Comparison of ENCODE assay signal across 13 cellular contexts in the genomic region with DNA sequence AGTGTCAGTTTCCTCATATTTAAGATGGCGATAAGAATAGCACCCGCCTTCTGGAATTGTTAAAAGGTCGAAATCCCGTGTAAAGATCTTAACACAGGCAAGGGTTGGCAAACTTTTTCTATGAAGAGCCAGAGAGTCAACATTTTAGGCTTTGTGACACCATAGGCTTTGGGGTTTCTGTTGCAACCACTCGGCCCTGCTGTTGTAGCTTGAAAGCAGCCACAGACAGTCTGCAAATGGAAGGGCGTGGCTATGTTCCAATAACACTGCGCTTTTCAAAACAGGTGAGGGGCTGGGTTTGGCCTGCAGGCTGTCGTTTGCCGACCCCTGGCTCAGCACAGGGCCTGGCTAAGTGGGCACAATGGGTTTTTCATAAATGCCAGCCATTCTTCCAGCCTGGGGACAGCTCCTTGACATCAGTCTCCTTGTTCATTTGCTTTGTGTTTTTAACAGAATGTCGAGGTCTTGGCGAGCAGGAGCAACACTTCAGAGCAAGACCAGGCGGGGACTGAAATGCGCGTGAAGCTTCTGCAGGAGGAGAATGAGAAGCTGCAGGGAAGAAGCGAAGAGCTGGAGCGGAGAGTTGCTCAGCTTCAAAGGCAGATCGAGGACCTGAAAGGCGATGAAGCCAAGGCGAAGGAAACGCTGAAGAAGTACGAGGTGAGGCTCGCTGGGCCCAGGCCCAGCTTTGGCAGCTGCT.
DNase-seq lines count a peak whose midpoint lies in the region; ATAC-seq and TF ChIP-seq lines count a peak whose summit lies in the region.
"Had no signal": no experiment of that assay in that cellular context is flagged by ENCODE, and none has a peak within 500 bp of the region (broad histone marks: within the 10 kb centered on the region; RNA-seq: fewer than 3 reads in every experiment).

No MANE protein-coding gene starts in this region.

- no peak overlapping the region for H3K14ac ChIP-seq in trophoblast cell (ENCODE audit: low read length)

- CTCF ChIA-PET in activated CD4-positive, alpha-beta T cell treated with anti-CD3 and anti-CD28 coated beads, Interleukin-2, amount 10 ng/mL, durations not matched to agents 7 days and 5 days (lab: Charles Lee): no interaction called here

- WGBS in trophoblast cell (ENCODE audit: extremely low coverage, insufficient coverage, insufficient read length): no CpG with 5 or more reads among the region's 22 CpGs

- H4K12ac ChIP-seq in trophoblast cell (ENCODE audit: low read depth, low read length): no peak overlapping the region

- no peaks in the 10 kb centered on the region for H3K79me1 ChIP-seq in trophoblast cell (ENCODE audit: low read length)

- H3K9me3 Mint-ChIP-seq in activated CD4-positive, alpha-beta T cell treated with anti-CD3 and anti-CD28 coated beads, Interleukin-2, amount 10 ng/mL, durations not matched to agents 7 days and 5 days: no peaks in the 10 kb centered on the region
- H3K9me3 Mint-ChIP-seq: CD4-positive, alpha-beta memory T cell had no signal

- H4K91ac ChIP-seq in trophoblast cell (ENCODE audit: low read depth, low read length): no peak overlapping the region

- H3K9ac ChIP-seq in trophoblast cell (ENCODE audit: low read length): no peak overlapping the region

- no peak overlapping the region for H3K27ac ChIP-seq in lower lobe of right lung
- no peak overlapping the region for H3K27ac ChIP-seq in trophoblast cell (ENCODE audit: low read depth, low read length)
- H3K27ac ChIP-seq: SK-N-MC had no signal

- H4K8ac ChIP-seq in trophoblast cell (ENCODE audit: low read depth, low read length): no peak overlapping the region

- no peak overlapping the region for H3K4me3 ChIP-seq in Jurkat, Clone E6-1 (ENCODE audit: low read length)
- no peak overlapping the region for H3K4me3 ChIP-seq in lower lobe of right lung
- no peak overlapping the region for H3K4me3 ChIP-seq in trophoblast cell (ENCODE audit: low read depth, low read length)
- H3K4me3 ChIP-seq: SK-N-MC had no signal

- H3K27ac Mint-ChIP-seq in activated CD4-positive, alpha-beta T cell treated with anti-CD3 and anti-CD28 coated beads, Interleukin-2, amount 10 ng/mL, durations not matched to agents 7 days and 5 days: no peak overlapping the region
- H3K27ac Mint-ChIP-seq: CD4-positive, alpha-beta memory T cell had no signal

- TF ChIP-seq CTCF in lower lobe of right lung (IDR thresholded peaks at IDR 0.05): no peak

- no peak overlapping the region for H2BK5ac ChIP-seq in trophoblast cell (ENCODE audit: low read depth, low read length, poor library complexity)

- H3K27me3 ChIP-seq in lower lobe of right lung (ENCODE audit: low read depth) (no peaks in the 10 kb centered on the region), trophoblast cell (ENCODE audit: insufficient read depth, low read length) (no peaks in the 10 kb centered on the region)
- H3K27me3 ChIP-seq: BE2C had no signal

- no peaks in the 10 kb centered on the region for H3K79me2 ChIP-seq in trophoblast cell (ENCODE audit: control insufficient read depth, insufficient read depth, low read length, poor library complexity)

- H2AK5ac ChIP-seq in trophoblast cell (ENCODE audit: low read length): no peak overlapping the region

- no peak overlapping the region for H3K23ac ChIP-seq in trophoblast cell (ENCODE audit: low read length)

- H3K4me1 ChIP-seq in lower lobe of right lung: peaks cover 4% of the 10 kb centered on the region
- peaks cover 5 to 7% of the 10 kb centered on the region in 2 experiments for H3K4me1 ChIP-seq in trophoblast cell (ENCODE audit: control insufficient read depth in 1 of 2, insufficient read depth in 2 of 2, low read length in 2 of 2)
- H3K4me1 ChIP-seq: BE2C had no signal

- H3K9me3 ChIP-seq in lower lobe of right lung (no peaks in the 10 kb centered on the region), trophoblast cell (ENCODE audit: insufficient read depth, low read depth, low read length) (no peaks in the 10 kb centered on the region)
- H3K9me3 ChIP-seq: BE2C had no signal

- peaks cover 7% of the 10 kb centered on the region for H3K36me3 ChIP-seq in lower lobe of right lung
- peaks cover 0 to 3% of the 10 kb centered on the region in 2 experiments for H3K36me3 ChIP-seq in trophoblast cell (ENCODE audit: control insufficient read depth in 1 of 2, insufficient read depth in 2 of 2, low read length in 2 of 2)
- H3K36me3 ChIP-seq: BE2C had no signal

- no peak overlapping the region for H3K4ac ChIP-seq in trophoblast cell (ENCODE audit: low read depth, low read length)

- H2AFZ ChIP-seq in trophoblast cell (ENCODE audit: insufficient read depth, low read length, poor library complexity): no peak overlapping the region

- H3K4me2 ChIP-seq in trophoblast cell (ENCODE audit: low read length): no peak overlapping the region

- H3K18ac ChIP-seq in trophoblast cell (ENCODE audit: low read length): no peak overlapping the region

- peak; percentile 23 to 44 for ATAC-seq in lower lobe of right lung
- ATAC-seq in GM21576 (IDR thresholded peaks at IDR 0.05; ENCODE audit: unreplicated experiment): no peak

- intact Hi-C loops in lower lobe of right lung (cut with DNase I): no loop called here

- DNase-seq in Jurkat, Clone E6-1 (ENCODE audit: low read depth, low spot score): peak; percentile 63
- DNase-seq in SW480 (ENCODE audit: low spot score) (peak; percentile 9), lower lobe of right lung (no peak), trophoblast cell (peak; percentile 49 to 72), cortex of kidney (lab: John Stamatoyannopoulos, UW) (no peak)
- DNase-seq in activated naive CD4-positive, alpha-beta T cell (lab: John Stamatoyannopoulos, UW): no peak
- no peak for DNase-seq in activated CD4-positive, alpha-beta T cell treated with anti-CD3 and anti-CD28 coated beads, Interleukin-2, amount 10 ng/mL, durations not matched to agents 7 days and 5 days
- DNase-seq: BE2C; CD4-positive, alpha-beta memory T cell; NCI-H1930; NCI-H526 had no signal

- no peaks in the 10 kb centered on the region for H3K36me3 Mint-ChIP-seq in activated CD4-positive, alpha-beta T cell treated with anti-CD3 and anti-CD28 coated beads, Interleukin-2, amount 10 ng/mL, durations not matched to agents 7 days and 5 days (ENCODE audit: low read depth)
- H3K36me3 Mint-ChIP-seq: CD4-positive, alpha-beta memory T cell had no signal

- no peak overlapping the region for H2BK12ac ChIP-seq in trophoblast cell (ENCODE audit: low read length)

- no peaks in the 10 kb centered on the region for H3K4me1 Mint-ChIP-seq in activated CD4-positive, alpha-beta T cell treated with anti-CD3 and anti-CD28 coated beads, Interleukin-2, amount 10 ng/mL, durations not matched to agents 7 days and 5 days
- H3K4me1 Mint-ChIP-seq: CD4-positive, alpha-beta memory T cell had no signal

- H3K4me3 Mint-ChIP-seq in activated CD4-positive, alpha-beta T cell treated with anti-CD3 and anti-CD28 coated beads, Interleukin-2, amount 10 ng/mL, durations not matched to agents 7 days and 5 days: no peak overlapping the region
- H3K4me3 Mint-ChIP-seq: CD4-positive, alpha-beta memory T cell had no signal

- POLR2A ChIA-PET in activated CD4-positive, alpha-beta T cell treated with anti-CD3 and anti-CD28 coated beads, Interleukin-2, amount 10 ng/mL, durations not matched to agents 7 days and 5 days (lab: Charles Lee): no interaction called here

- no peaks in the 10 kb centered on the region for H3K27me3 Mint-ChIP-seq in activated CD4-positive, alpha-beta T cell treated with anti-CD3 and anti-CD28 coated beads, Interleukin-2, amount 10 ng/mL, durations not matched to agents 7 days and 5 days

- H2BK120ac ChIP-seq in trophoblast cell (ENCODE audit: insufficient read depth, low read length, poor library complexity): no peak overlapping the region

Comparison
In these comparisons a context has a peak if more than half of its experiments do, and no peak if none do; other contexts are left out.
1. DNase-seq: peak in Jurkat, Clone E6-1 (single experiment), SW480 (single experiment) and trophoblast cell (2 of 2); none in lower lobe of right lung (single experiment), activated naive CD4-positive, alpha-beta T cell (0 of 4), cortex of kidney (single experiment) and activated CD4-positive, alpha-beta T cell treated with anti-CD3 and anti-CD28 coated beads, Interleukin-2, amount 10 ng/mL, durations not matched to agents 7 days and 5 days (single experiment).